In genomic region chr1:43358121-43358745, GRCh38 we compare ENCODE assay signal across 1 cellular context.
TF ChIP-seq lines count a peak whose summit lies in the region.

No MANE protein-coding gene starts in this region.

TF ChIP-seq in K562, 482 proteins besides CTCF, POLR2A, EP300 and RAD21 (continued from another document and continues in another):
- no peak for TF ChIP-seq CUX1 (CRISPR knock-in tag; IDR thresholded peaks at IDR 0.05)
- peak; percentile 41; the same call in 1 of the 2 replicates for TF ChIP-seq GATA2 (CRISPR knock-in tag; IDR thresholded peaks at IDR 0.05)
- TF ChIP-seq TEAD1 (CRISPR knock-in tag; IDR thresholded peaks at IDR 0.05), result peak in 1 of 2 experiments; percentile 85; a peak in 3 of 4 replicates
- TF ChIP-seq SMARCC2 (IDR thresholded peaks at IDR 0.05; ENCODE audit: low read depth), result peak; percentile 66; the same call in 1 of the 2 replicates
- TF ChIP-seq ETV5 (CRISPR knock-in tag; IDR thresholded peaks at IDR 0.05; ENCODE audit: low read depth), result peak; percentile 34
- peak; percentile 76 for TF ChIP-seq SMARCA4 (IDR thresholded peaks at IDR 0.05)
- TF ChIP-seq NKRF (IDR thresholded peaks at IDR 0.05; ENCODE audit: borderline replicate concordance), result peak; percentile 55; the same call in 1 of the 2 replicates
- no peak for TF ChIP-seq XRCC4 (IDR thresholded peaks at IDR 0.05; ENCODE audit: extremely low read depth, insufficient read depth, insufficient read length)
- TF ChIP-seq TAF7 (tag; IDR thresholded peaks at IDR 0.05), result peak; percentile 49; the same call in 1 of the 2 replicates
- TF ChIP-seq GTF2F1 (IDR thresholded peaks at IDR 0.05; ENCODE audit: low read depth, low read length), result 0 out of 2 replicates have a peak, but pooled peaks have one; percentile 13
- peak; percentile 55 for TF ChIP-seq HNRNPLL (IDR thresholded peaks at IDR 0.05; ENCODE audit: low read depth, low read length, poor library complexity, severe bottlenecking)
- no peak for TF ChIP-seq E2F6 (IDR thresholded peaks at IDR 0.05; ENCODE audit: borderline replicate concordance in 1 of 2, extremely low read depth in 1 of 2, insufficient read depth in 1 of 2, insufficient read length in 1 of 2, low read depth in 1 of 2, low read length in 1 of 2, poor library complexity in 1 of 2, severe bottlenecking in 1 of 2)
- peak; percentile 50; the same call in 1 of the 2 replicates for TF ChIP-seq SMAD4 (CRISPR knock-in tag; conservative IDR thresholded peaks at IDR 0.05)
- peak; percentile 24; the same call in 1 of the 2 replicates for TF ChIP-seq ARID4B (CRISPR knock-in tag; IDR thresholded peaks at IDR 0.05)
- TF ChIP-seq MGA (IDR thresholded peaks at IDR 0.05), result no peak
- TF ChIP-seq ZNF398 (CRISPR knock-in tag; IDR thresholded peaks at IDR 0.05), result no peak
- 0 out of 2 replicates have a peak, but pooled peaks have one; percentile 11 for TF ChIP-seq RAD51 (IDR thresholded peaks at IDR 0.05; ENCODE audit: borderline replicate concordance, low read depth)
- TF ChIP-seq HBP1 (CRISPR knock-in tag; IDR thresholded peaks at IDR 0.05), result no peak
- no peak for TF ChIP-seq NCOA6 (IDR thresholded peaks at IDR 0.05)
- no peak for TF ChIP-seq ZNF780A (CRISPR knock-in tag; IDR thresholded peaks at IDR 0.05)
- TF ChIP-seq NFRKB (IDR thresholded peaks at IDR 0.05; ENCODE audit: low read depth), result peak; percentile 69
- TF ChIP-seq ZNF324 (CRISPR knock-in tag; IDR thresholded peaks at IDR 0.05), result no peak
